In genomic region chrX:118807151-118808017, GRCh38 we compare ENCODE assay signal across 9 cellular contexts. TPM values are rescaled to one million over a fixed set of nuclear protein-coding genes. Genes with fewer than 3 reads are reported as not detected.
DNase-seq lines count a peak whose midpoint lies in the region; ATAC-seq and TF ChIP-seq lines count a peak whose summit lies in the region.
"Had no signal": no experiment of that assay in that cellular context is flagged by ENCODE, and none has a peak within 500 bp of the region (broad histone marks: within the 10 kb centered on the region; RNA-seq: fewer than 3 reads in every experiment).

No MANE protein-coding gene starts in this region.

- H3K4me2 ChIP-seq in Loucy (ENCODE audit: low read depth, low read length, poor library complexity, severe bottlenecking) (no peak overlapping the region), mammary epithelial cell (ENCODE audit: insufficient read depth, low read depth, low read length) (no peak overlapping the region)

- H3K4me3 ChIP-seq in Loucy (ENCODE audit: low read length, poor library complexity, severe bottlenecking) = no peak overlapping the region
- H3K4me3 ChIP-seq in mammary epithelial cell (replicated peaks in 1 of 3; ENCODE audit: insufficient read depth in 1 of 3, low read depth in 2 of 3, low read length in 3 of 3) = no peak overlapping the region

- peak; percentile 65 for TF ChIP-seq CTCF in Loucy (conservative IDR thresholded peaks at IDR 0.05; ENCODE audit: low read length)
- TF ChIP-seq CTCF in mammary epithelial cell (conservative IDR thresholded peaks at IDR 0.05 in 1 of 2, IDR thresholded peaks at IDR 0.05 in 1 of 2; ENCODE audit: extremely low read depth in 1 of 2, insufficient read depth in 1 of 2, low read depth in 1 of 2, low read length in 2 of 2) = peak; percentile 69 to 78

- BruUV-seq in mammary epithelial cell (replicated peaks; lab: Mats Ljungman, UMichigan) = no TSS peak

- no peaks in the 10 kb centered on the region for H3K9me3 ChIP-seq in Loucy (ENCODE audit: insufficient read depth, low read depth, low read length)
- H3K9me3 ChIP-seq in mammary epithelial cell (replicated peaks; ENCODE audit: insufficient read depth, low read length) = no peaks in the 10 kb centered on the region

- H3K4me1 Mint-ChIP-seq in stimulated activated memory B cell treated with anti-CD40 and anti-IgM and Interleukin-4, amounts not matched to agents 10 μg/mL and 1 μg/mL and 100 μg/mL, for 72 hours = peaks cover 5% of the 10 kb centered on the region
- H3K4me1 Mint-ChIP-seq: activated naive CD8-positive, alpha-beta T cell treated with anti-CD3 and anti-CD28 coated beads, Interleukin-2, amount 10 ng/mL, durations not matched to agents 7 days and 5 days had no signal

- no peak overlapping the region for H3K4me3 Mint-ChIP-seq in stimulated activated memory B cell treated with anti-CD40 and anti-IgM and Interleukin-4, amounts not matched to agents 10 μg/mL and 1 μg/mL and 100 μg/mL, for 72 hours
- H3K4me3 Mint-ChIP-seq: activated naive CD8-positive, alpha-beta T cell treated with anti-CD3 and anti-CD28 coated beads, Interleukin-2, amount 10 ng/mL, durations not matched to agents 7 days and 5 days had no signal

- no peak overlapping the region for H3K9ac ChIP-seq in Loucy (ENCODE audit: low read depth, low read length, poor library complexity, severe bottlenecking)
- no peak overlapping the region for H3K9ac ChIP-seq in mammary epithelial cell (ENCODE audit: insufficient read depth, low read length)

- H2AFZ ChIP-seq in Loucy (ENCODE audit: low read length) (no peak overlapping the region), mammary epithelial cell (ENCODE audit: low read depth, low read length) (no peak overlapping the region)

- no peaks in the 10 kb centered on the region for H3K36me3 Mint-ChIP-seq in stimulated activated memory B cell treated with anti-CD40 and anti-IgM and Interleukin-4, amounts not matched to agents 10 μg/mL and 1 μg/mL and 100 μg/mL, for 72 hours
- H3K36me3 Mint-ChIP-seq: activated naive CD8-positive, alpha-beta T cell treated with anti-CD3 and anti-CD28 coated beads, Interleukin-2, amount 10 ng/mL, durations not matched to agents 7 days and 5 days had no signal

- intact Hi-C loops in mammary epithelial cell (cut with micrococcal nuclease) = loop anchor here (1.0 kb wide), 4 partner anchors 45 to 203 kb away; no protein-coding TSS in a partner anchor
- intact Hi-C loops in left colon (cut with DNase I, micrococcal nuclease) = loop anchor here in 1 of 2 donors (5.0 kb wide), 1 partner anchor 165 kb away; no protein-coding TSS in a partner anchor

- H3K27me3 Mint-ChIP-seq in stimulated activated memory B cell treated with anti-CD40 and anti-IgM and Interleukin-4, amounts not matched to agents 10 μg/mL and 1 μg/mL and 100 μg/mL, for 72 hours = no peaks in the 10 kb centered on the region

- in situ Hi-C loops in mammary epithelial cell (cut with MboI; ENCODE audit: low sequenced_read_pairs in 2 of 2) = loop anchor here (5.0 to 10.0 kb wide), 2 partner anchors 163 to 165 kb away; no protein-coding TSS in a partner anchor

- H3K27me3 ChIP-seq in Loucy (ENCODE audit: insufficient read depth, low read length, poor library complexity, severe bottlenecking) (no peaks in the 10 kb centered on the region), mammary epithelial cell (ENCODE audit: insufficient read depth, low read length) (peaks cover 2% of the 10 kb centered on the region)

- H3K27ac ChIP-seq in mammary epithelial cell (ENCODE audit: insufficient read depth, low read depth, low read length) = no peak overlapping the region

- no peaks in the 10 kb centered on the region for H3K9me2 ChIP-seq in Loucy (replicated peaks; ENCODE audit: low read depth, low read length)

- WGBS in mammary epithelial cell (ENCODE audit: low coverage, missing lambda C conversion rate) = 12% methylated on average over 4 of the region's 4 CpGs

- H3K36me3 ChIP-seq in Loucy (ENCODE audit: insufficient read depth, low read length) = no peaks in the 10 kb centered on the region
- H3K36me3 ChIP-seq in mammary epithelial cell (ENCODE audit: insufficient read depth, low read length) = no peaks in the 10 kb centered on the region

- no peaks in the 10 kb centered on the region for H4K20me1 ChIP-seq in Loucy (ENCODE audit: insufficient read depth, low read length, poor library complexity, severe bottlenecking)
- no peaks in the 10 kb centered on the region for H4K20me1 ChIP-seq in mammary epithelial cell (ENCODE audit: insufficient read depth, low read length)

- H3K79me2 ChIP-seq in Loucy (ENCODE audit: insufficient read depth, low read length) = no peaks in the 10 kb centered on the region
- H3K79me2 ChIP-seq in mammary epithelial cell (ENCODE audit: insufficient read depth, low read length) = no peaks in the 10 kb centered on the region

- DNase-seq in SIG-M5 treated with dmso at 0.1 percent for 504 hours (lab: John Stamatoyannopoulos, UW; ENCODE audit: unreplicated experiment) (peak; percentile 53), SIG-M5 (lab: John Stamatoyannopoulos, UW) (no peak), SHP77 treated with DMSO at 0.1 percent for 48 hours (lab: John Stamatoyannopoulos, UW) (peak; percentile 18), mammary epithelial cell (peak; percentile 29), left colon (peak in 1 of 2 donors; percentile 18)
- DNase-seq: activated naive CD8-positive, alpha-beta T cell treated with anti-CD3 and anti-CD28 coated beads, Interleukin-2, amount 10 ng/mL, durations not matched to agents 7 days and 5 days had no signal

- H3F3A ChIP-seq in Loucy (ENCODE audit: low read depth) = no peaks in the 10 kb centered on the region

- H3K4me1 ChIP-seq in Loucy (ENCODE audit: insufficient read depth, low read length, poor library complexity, severe bottlenecking) (no peaks in the 10 kb centered on the region), mammary epithelial cell (ENCODE audit: insufficient read depth, low read length) (no peaks in the 10 kb centered on the region)

- CTCF ChIA-PET in mammary epithelial cell (lab: Charles Lee; ENCODE audit: low non-redundant PET) = interaction anchor here (0.6 kb wide), 1 partner anchor 76 kb away, joined by 3 read pairs; no protein-coding TSS in a partner anchor

- ATAC-seq in left colon (peak; percentile 59), HG02763 (IDR thresholded peaks at IDR 0.05; ENCODE audit: unreplicated experiment) (no peak)
- peak; percentile 54 for ATAC-seq in stimulated activated memory B cell treated with anti-CD40 and anti-IgM and Interleukin-4, amounts not matched to agents 10 μg/mL and 1 μg/mL and 100 μg/mL, for 72 hours

- no peak overlapping the region for H3K27ac Mint-ChIP-seq in stimulated activated memory B cell treated with anti-CD40 and anti-IgM and Interleukin-4, amounts not matched to agents 10 μg/mL and 1 μg/mL and 100 μg/mL, for 72 hours
- H3K27ac Mint-ChIP-seq: activated naive CD8-positive, alpha-beta T cell treated with anti-CD3 and anti-CD28 coated beads, Interleukin-2, amount 10 ng/mL, durations not matched to agents 7 days and 5 days had no signal

- dilution Hi-C loops in mammary epithelial cell (cut with HindIII; ENCODE audit: low sequenced_read_pairs) = loop anchor here (25.0 kb wide), 1 partner anchor 170 kb away; no protein-coding TSS in a partner anchor

- H3K9me3 Mint-ChIP-seq in stimulated activated memory B cell treated with anti-CD40 and anti-IgM and Interleukin-4, amounts not matched to agents 10 μg/mL and 1 μg/mL and 100 μg/mL, for 72 hours = no peaks in the 10 kb centered on the region
- H3K9me3 Mint-ChIP-seq: activated naive CD8-positive, alpha-beta T cell treated with anti-CD3 and anti-CD28 coated beads, Interleukin-2, amount 10 ng/mL, durations not matched to agents 7 days and 5 days had no signal

RNA-seq across cellular contexts. Expression of gene ZCCHC12, which starts 16.2 kb away (rescaled TPM):
- not detected for total RNA-seq in mammary epithelial cell
- polyA plus RNA-seq in mammary epithelial cell = not detected
- polyA minus RNA-seq in mammary epithelial cell = not detected
- under 1 TPM in 1 of 2 donors, not detected in 1; 0.20 TPM for total RNA-seq in left colon
- total RNA-seq: activated naive CD8-positive, alpha-beta T cell treated with anti-CD3 and anti-CD28 coated beads, Interleukin-2, amount 10 ng/mL, durations not matched to agents 7 days and 5 days had no signal
